ENCODE assay signal across 1 cellular context in the genomic region with DNA sequence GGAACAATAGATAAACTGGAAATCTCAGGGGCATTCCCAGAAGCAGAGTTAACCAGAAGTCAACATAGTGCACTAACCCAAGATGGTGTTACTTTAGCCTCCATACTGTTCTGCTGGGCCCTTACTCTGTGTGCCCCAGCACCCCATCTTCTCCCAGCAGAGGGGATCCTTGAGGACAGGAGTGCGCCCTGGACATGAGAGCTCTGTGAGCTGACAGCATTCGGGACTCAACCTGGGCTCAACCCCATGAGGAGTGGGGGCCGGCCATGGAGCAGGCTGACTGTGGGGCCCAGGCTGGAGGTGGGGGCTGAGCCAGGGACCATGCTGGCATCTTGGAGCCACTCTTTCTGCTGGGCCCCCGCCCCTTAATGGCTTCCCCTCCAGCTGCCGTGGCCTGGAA.
A peak's percentile ranks its signal among the peaks of the same experiment; 100 is the strongest.
TF ChIP-seq lines count a peak whose summit lies in the region.

No MANE protein-coding gene starts in this region.

TF ChIP-seq in K562, 482 proteins besides CTCF, POLR2A, EP300 and RAD21 (continued from another document and continues in another):
- TF ChIP-seq, protein P1, sequence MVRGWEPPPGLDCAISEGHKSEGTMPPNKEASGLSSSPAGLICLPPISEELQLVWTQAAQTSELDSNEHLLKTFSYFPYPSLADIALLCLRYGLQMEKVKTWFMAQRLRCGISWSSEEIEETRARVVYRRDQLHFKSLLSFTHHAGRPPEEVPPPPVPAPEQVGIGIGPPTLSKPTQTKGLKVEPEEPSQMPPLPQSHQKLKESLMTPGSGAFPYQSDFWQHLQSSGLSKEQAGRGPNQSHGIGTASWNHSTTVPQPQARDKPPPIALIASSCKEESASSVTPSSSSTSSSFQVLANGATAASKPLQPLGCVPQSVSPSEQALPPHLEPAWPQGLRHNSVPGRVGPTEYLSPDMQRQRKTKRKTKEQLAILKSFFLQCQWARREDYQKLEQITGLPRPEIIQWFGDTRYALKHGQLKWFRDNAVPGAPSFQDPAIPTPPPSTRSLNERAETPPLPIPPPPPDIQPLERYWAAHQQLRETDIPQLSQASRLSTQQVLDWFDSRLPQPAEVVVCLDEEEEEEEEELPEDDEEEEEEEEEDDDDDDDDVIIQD (CRISPR knock-in tag; IDR thresholded peaks at IDR 0.05): peak; percentile 58; the same call in 1 of the 2 replicates
- TF ChIP-seq, protein P2, sequence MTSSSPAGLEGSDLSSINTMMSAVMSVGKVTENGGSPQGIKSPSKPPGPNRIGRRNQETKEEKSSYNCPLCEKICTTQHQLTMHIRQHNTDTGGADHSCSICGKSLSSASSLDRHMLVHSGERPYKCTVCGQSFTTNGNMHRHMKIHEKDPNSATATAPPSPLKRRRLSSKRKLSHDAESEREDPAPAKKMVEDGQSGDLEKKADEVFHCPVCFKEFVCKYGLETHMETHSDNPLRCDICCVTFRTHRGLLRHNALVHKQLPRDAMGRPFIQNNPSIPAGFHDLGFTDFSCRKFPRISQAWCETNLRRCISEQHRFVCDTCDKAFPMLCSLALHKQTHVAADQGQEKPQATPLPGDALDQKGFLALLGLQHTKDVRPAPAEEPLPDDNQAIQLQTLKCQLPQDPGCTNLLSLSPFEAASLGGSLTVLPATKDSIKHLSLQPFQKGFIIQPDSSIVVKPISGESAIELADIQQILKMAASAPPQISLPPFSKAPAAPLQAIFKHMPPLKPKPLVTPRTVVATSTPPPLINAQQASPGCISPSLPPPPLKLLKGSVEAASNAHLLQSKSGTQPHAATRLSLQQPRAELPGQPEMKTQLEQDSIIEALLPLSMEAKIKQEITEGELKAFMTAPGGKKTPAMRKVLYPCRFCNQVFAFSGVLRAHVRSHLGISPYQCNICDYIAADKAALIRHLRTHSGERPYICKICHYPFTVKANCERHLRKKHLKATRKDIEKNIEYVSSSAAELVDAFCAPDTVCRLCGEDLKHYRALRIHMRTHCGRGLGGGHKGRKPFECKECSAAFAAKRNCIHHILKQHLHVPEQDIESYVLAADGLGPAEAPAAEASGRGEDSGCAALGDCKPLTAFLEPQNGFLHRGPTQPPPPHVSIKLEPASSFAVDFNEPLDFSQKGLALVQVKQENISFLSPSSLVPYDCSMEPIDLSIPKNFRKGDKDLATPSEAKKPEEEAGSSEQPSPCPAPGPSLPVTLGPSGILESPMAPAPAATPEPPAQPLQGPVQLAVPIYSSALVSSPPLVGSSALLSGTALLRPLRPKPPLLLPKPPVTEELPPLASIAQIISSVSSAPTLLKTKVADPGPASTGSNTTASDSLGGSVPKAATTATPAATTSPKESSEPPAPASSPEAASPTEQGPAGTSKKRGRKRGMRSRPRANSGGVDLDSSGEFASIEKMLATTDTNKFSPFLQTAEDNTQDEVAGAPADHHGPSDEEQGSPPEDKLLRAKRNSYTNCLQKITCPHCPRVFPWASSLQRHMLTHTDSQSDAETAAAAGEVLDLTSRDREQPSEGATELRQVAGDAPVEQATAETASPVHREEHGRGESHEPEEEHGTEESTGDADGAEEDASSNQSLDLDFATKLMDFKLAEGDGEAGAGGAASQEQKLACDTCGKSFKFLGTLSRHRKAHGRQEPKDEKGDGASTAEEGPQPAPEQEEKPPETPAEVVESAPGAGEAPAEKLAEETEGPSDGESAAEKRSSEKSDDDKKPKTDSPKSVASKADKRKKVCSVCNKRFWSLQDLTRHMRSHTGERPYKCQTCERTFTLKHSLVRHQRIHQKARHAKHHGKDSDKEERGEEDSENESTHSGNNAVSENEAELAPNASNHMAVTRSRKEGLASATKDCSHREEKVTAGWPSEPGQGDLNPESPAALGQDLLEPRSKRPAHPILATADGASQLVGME (CRISPR knock-in tag; IDR thresholded peaks at IDR 0.05): peak; percentile 92
- TF ChIP-seq, protein P3, sequence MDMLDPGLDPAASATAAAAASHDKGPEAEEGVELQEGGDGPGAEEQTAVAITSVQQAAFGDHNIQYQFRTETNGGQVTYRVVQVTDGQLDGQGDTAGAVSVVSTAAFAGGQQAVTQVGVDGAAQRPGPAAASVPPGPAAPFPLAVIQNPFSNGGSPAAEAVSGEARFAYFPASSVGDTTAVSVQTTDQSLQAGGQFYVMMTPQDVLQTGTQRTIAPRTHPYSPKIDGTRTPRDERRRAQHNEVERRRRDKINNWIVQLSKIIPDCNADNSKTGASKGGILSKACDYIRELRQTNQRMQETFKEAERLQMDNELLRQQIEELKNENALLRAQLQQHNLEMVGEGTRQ (CRISPR knock-in tag; IDR thresholded peaks at IDR 0.05): no peak
- TF ChIP-seq ZNF212 (CRISPR knock-in tag; IDR thresholded peaks at IDR 0.05): no peak
- TF ChIP-seq GABPB2 (CRISPR knock-in tag; conservative IDR thresholded peaks at IDR 0.05): no peak
- TF ChIP-seq, protein P4, sequence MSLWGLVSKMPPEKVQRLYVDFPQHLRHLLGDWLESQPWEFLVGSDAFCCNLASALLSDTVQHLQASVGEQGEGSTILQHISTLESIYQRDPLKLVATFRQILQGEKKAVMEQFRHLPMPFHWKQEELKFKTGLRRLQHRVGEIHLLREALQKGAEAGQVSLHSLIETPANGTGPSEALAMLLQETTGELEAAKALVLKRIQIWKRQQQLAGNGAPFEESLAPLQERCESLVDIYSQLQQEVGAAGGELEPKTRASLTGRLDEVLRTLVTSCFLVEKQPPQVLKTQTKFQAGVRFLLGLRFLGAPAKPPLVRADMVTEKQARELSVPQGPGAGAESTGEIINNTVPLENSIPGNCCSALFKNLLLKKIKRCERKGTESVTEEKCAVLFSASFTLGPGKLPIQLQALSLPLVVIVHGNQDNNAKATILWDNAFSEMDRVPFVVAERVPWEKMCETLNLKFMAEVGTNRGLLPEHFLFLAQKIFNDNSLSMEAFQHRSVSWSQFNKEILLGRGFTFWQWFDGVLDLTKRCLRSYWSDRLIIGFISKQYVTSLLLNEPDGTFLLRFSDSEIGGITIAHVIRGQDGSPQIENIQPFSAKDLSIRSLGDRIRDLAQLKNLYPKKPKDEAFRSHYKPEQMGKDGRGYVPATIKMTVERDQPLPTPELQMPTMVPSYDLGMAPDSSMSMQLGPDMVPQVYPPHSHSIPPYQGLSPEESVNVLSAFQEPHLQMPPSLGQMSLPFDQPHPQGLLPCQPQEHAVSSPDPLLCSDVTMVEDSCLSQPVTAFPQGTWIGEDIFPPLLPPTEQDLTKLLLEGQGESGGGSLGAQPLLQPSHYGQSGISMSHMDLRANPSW (CRISPR knock-in tag; IDR thresholded peaks at IDR 0.05): no peak
- no peak for TF ChIP-seq RAD51 (IDR thresholded peaks at IDR 0.05; ENCODE audit: borderline replicate concordance, low read depth)
- TF ChIP-seq ZNF766 (CRISPR knock-in tag; conservative IDR thresholded peaks at IDR 0.05): peak; percentile 77
- TF ChIP-seq SMARCA5 (IDR thresholded peaks at IDR 0.05): no peak
- TF ChIP-seq NFIX (CRISPR knock-in tag; IDR thresholded peaks at IDR 0.05; ENCODE audit: low read depth): no peak
- 0 out of 2 replicates have a peak, but pooled peaks have one; percentile 11 for TF ChIP-seq TAF7 (tag; IDR thresholded peaks at IDR 0.05)
- TF ChIP-seq ZC3H8 (IDR thresholded peaks at IDR 0.05): no peak
- TF ChIP-seq ASH1L (IDR thresholded peaks at IDR 0.05; ENCODE audit: borderline replicate concordance, low read depth, partially characterized antibody): no peak
- no peak for TF ChIP-seq ZNF316 (IDR thresholded peaks at IDR 0.05)
- TF ChIP-seq, protein P5, sequence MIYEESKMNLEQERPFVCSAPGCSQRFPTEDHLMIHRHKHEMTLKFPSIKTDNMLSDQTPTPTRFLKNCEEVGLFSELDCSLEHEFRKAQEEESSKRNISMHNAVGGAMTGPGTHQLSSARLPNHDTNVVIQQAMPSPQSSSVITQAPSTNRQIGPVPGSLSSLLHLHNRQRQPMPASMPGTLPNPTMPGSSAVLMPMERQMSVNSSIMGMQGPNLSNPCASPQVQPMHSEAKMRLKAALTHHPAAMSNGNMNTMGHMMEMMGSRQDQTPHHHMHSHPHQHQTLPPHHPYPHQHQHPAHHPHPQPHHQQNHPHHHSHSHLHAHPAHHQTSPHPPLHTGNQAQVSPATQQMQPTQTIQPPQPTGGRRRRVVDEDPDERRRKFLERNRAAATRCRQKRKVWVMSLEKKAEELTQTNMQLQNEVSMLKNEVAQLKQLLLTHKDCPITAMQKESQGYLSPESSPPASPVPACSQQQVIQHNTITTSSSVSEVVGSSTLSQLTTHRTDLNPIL (CRISPR knock-in tag; IDR thresholded peaks at IDR 0.05): 0 out of 2 replicates have a peak, but pooled peaks have one; percentile 35
- no peak for TF ChIP-seq SOX6 (IDR thresholded peaks at IDR 0.05)
- no peak for TF ChIP-seq ZNF551 (CRISPR knock-in tag; IDR thresholded peaks at IDR 0.05)
- 0 out of 2 replicates have a peak, but pooled peaks have one; percentile 31 for TF ChIP-seq MEF2D (tag; conservative IDR thresholded peaks at IDR 0.05; ENCODE audit: low read depth)
- TF ChIP-seq MTA1 (IDR thresholded peaks at IDR 0.05; ENCODE audit: borderline replicate concordance): no peak
- TF ChIP-seq ZBTB17 (CRISPR knock-in tag; IDR thresholded peaks at IDR 0.05): peak; percentile 43; the same call in 1 of the 2 replicates
- TF ChIP-seq JUNB (CRISPR knock-in tag; conservative IDR thresholded peaks at IDR 0.05): no peak
- TF ChIP-seq, protein P6, sequence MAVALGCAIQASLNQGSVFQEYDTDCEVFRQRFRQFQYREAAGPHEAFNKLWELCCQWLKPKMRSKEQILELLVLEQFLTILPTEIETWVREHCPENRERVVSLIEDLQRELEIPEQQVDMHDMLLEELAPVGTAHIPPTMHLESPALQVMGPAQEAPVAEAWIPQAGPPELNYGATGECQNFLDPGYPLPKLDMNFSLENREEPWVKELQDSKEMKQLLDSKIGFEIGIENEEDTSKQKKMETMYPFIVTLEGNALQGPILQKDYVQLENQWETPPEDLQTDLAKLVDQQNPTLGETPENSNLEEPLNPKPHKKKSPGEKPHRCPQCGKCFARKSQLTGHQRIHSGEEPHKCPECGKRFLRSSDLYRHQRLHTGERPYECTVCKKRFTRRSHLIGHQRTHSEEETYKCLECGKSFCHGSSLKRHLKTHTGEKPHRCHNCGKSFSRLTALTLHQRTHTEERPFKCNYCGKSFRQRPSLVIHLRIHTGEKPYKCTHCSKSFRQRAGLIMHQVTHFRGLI (CRISPR knock-in tag; IDR thresholded peaks at IDR 0.05): peak; percentile 93
- TF ChIP-seq MECOM (CRISPR knock-in tag; IDR thresholded peaks at IDR 0.05): 0 out of 2 replicates have a peak, but pooled peaks have one; percentile 29
- TF ChIP-seq, protein P7, sequence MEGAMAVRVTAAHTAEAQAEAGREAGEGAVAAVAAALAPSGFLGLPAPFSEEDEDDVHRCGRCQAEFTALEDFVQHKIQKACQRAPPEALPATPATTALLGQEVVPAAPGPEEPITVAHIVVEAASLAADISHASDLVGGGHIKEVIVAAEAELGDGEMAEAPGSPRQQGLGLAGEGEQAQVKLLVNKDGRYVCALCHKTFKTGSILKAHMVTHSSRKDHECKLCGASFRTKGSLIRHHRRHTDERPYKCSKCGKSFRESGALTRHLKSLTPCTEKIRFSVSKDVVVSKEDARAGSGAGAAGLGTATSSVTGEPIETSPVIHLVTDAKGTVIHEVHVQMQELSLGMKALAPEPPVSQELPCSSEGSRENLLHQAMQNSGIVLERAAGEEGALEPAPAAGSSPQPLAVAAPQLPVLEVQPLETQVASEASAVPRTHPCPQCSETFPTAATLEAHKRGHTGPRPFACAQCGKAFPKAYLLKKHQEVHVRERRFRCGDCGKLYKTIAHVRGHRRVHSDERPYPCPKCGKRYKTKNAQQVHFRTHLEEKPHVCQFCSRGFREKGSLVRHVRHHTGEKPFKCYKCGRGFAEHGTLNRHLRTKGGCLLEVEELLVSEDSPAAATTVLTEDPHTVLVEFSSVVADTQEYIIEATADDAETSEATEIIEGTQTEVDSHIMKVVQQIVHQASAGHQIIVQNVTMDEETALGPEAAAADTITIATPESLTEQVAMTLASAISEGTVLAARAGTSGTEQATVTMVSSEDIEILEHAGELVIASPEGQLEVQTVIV (CRISPR knock-in tag; IDR thresholded peaks at IDR 0.05; ENCODE audit: borderline replicate concordance): no peak
- TF ChIP-seq, protein P8, sequence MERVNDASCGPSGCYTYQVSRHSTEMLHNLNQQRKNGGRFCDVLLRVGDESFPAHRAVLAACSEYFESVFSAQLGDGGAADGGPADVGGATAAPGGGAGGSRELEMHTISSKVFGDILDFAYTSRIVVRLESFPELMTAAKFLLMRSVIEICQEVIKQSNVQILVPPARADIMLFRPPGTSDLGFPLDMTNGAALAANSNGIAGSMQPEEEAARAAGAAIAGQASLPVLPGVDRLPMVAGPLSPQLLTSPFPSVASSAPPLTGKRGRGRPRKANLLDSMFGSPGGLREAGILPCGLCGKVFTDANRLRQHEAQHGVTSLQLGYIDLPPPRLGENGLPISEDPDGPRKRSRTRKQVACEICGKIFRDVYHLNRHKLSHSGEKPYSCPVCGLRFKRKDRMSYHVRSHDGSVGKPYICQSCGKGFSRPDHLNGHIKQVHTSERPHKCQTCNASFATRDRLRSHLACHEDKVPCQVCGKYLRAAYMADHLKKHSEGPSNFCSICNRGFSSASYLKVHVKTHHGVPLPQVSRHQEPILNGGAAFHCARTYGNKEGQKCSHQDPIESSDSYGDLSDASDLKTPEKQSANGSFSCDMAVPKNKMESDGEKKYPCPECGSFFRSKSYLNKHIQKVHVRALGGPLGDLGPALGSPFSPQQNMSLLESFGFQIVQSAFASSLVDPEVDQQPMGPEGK (CRISPR knock-in tag; IDR thresholded peaks at IDR 0.05; ENCODE audit: borderline replicate concordance): peak; percentile 89; the same call in 1 of the 2 replicates
- TF ChIP-seq SMAD4 (CRISPR knock-in tag; conservative IDR thresholded peaks at IDR 0.05): peak; percentile 79
- peak in 1 of 2 experiments; percentile 79; a peak in 2 of 4 replicates for TF ChIP-seq TEAD1 (CRISPR knock-in tag; IDR thresholded peaks at IDR 0.05)
- no peak for TF ChIP-seq ZNF263 (CRISPR knock-in tag; IDR thresholded peaks at IDR 0.05; ENCODE audit: borderline replicate concordance)
- TF ChIP-seq ZNF324 (CRISPR knock-in tag; IDR thresholded peaks at IDR 0.05): peak; percentile 33; the same call in 1 of the 2 replicates
- no peak for TF ChIP-seq L3MBTL2 (IDR thresholded peaks at IDR 0.05)
- peak; percentile 80; the same call in 1 of the 2 replicates for TF ChIP-seq SMAD3 (CRISPR knock-in tag; conservative IDR thresholded peaks at IDR 0.05)
- no peak for TF ChIP-seq ZNF384 (IDR thresholded peaks at IDR 0.05; ENCODE audit: low read depth, low read length)
- no peak for TF ChIP-seq CCNT2 (IDR thresholded peaks at IDR 0.05; ENCODE audit: borderline replicate concordance, extremely low read depth, insufficient read length, low read depth, low read length)
- no peak for TF ChIP-seq TARDBP (IDR thresholded peaks at IDR 0.05)
- peak; percentile 45; the same call in 1 of the 2 replicates for TF ChIP-seq ZNF354B (CRISPR knock-in tag; IDR thresholded peaks at IDR 0.05)
- TF ChIP-seq, protein P9, sequence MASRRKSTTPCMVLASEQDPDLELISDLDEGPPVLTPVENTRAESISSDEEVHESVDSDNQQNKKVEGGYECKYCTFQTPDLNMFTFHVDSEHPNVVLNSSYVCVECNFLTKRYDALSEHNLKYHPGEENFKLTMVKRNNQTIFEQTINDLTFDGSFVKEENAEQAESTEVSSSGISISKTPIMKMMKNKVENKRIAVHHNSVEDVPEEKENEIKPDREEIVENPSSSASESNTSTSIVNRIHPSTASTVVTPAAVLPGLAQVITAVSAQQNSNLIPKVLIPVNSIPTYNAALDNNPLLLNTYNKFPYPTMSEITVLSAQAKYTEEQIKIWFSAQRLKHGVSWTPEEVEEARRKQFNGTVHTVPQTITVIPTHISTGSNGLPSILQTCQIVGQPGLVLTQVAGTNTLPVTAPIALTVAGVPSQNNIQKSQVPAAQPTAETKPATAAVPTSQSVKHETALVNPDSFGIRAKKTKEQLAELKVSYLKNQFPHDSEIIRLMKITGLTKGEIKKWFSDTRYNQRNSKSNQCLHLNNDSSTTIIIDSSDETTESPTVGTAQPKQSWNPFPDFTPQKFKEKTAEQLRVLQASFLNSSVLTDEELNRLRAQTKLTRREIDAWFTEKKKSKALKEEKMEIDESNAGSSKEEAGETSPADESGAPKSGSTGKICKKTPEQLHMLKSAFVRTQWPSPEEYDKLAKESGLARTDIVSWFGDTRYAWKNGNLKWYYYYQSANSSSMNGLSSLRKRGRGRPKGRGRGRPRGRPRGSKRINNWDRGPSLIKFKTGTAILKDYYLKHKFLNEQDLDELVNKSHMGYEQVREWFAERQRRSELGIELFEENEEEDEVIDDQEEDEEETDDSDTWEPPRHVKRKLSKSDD (conservative IDR thresholded peaks at IDR 0.05; ENCODE audit: low read length): no peak
